Comparison of ENCODE assay signal across 14 cellular contexts in genomic region chr20:37313546-37314091, GRCh38. TPM values are rescaled to one million over a fixed set of nuclear protein-coding genes. Genes with fewer than 3 reads are reported as not detected.
DNase-seq lines count a peak whose midpoint lies in the region; ATAC-seq and TF ChIP-seq lines count a peak whose summit lies in the region.
"Had no signal": no experiment of that assay in that cellular context is flagged by ENCODE, and none has a peak within 500 bp of the region (broad histone marks: within the 10 kb centered on the region; RNA-seq: fewer than 3 reads in every experiment).

No MANE protein-coding gene starts in this region.

- H3K4me3 ChIP-seq in heart left ventricle (no peak overlapping the region), urinary bladder (ENCODE audit: low read depth, low read length) (no peak overlapping the region)
- H3K4me3 ChIP-seq: dorsolateral prefrontal cortex had no signal

- H3K4me1 Mint-ChIP-seq in effector memory CD8-positive, alpha-beta T cell (ENCODE audit: low read depth in 2 of 2) = peaks cover 33 to 43% of the 10 kb centered on the region in 2 donors
- H3K4me1 Mint-ChIP-seq in neural crest cell = peaks cover 51% of the 10 kb centered on the region

- H3K27me3 Mint-ChIP-seq in effector memory CD8-positive, alpha-beta T cell = no peaks in the 10 kb centered on the region
- no peaks in the 10 kb centered on the region for H3K27me3 Mint-ChIP-seq in neural crest cell (ENCODE audit: low read depth)

- H3K9me3 ChIP-seq in heart left ventricle = no peaks in the 10 kb centered on the region

- H3K4me3 Mint-ChIP-seq in effector memory CD8-positive, alpha-beta T cell = no peak overlapping the region
- H3K4me3 Mint-ChIP-seq in neural crest cell = no peak overlapping the region

- intact Hi-C loops in heart left ventricle (cut with DNase I) (no loop called here), Right ventricle myocardium superior (cut with DNase I) (no loop called here)

- no peaks in the 10 kb centered on the region for H3K27me3 ChIP-seq in heart left ventricle
- H3K27me3 ChIP-seq: dorsolateral prefrontal cortex had no signal

- DNase-seq in heart left ventricle (no peak), Right ventricle myocardium superior (no peak), neural crest cell (ENCODE audit: low read depth, low spot score) (no peak), cerebellar cortex (ENCODE audit: low spot score) (no peak), NOMO-1 (lab: John Stamatoyannopoulos, UW; ENCODE audit: unreplicated experiment in 2 of 2) (no peak)
- DNase-seq in effector memory CD8-positive, alpha-beta T cell = no peak
- DNase-seq: C1 segment of cervical spinal cord; dorsolateral prefrontal cortex; NCI-H1436 treated with DMSO at 0.1 percent for 48 hours; stimulated activated CD4-positive, alpha-beta T cell treated with anti-CD3 and anti-CD28 coated beads, Interleukin-2, amount 100 ng/mL, for 48 hours; T-helper 9 cell had no signal

- H3K36me3 ChIP-seq in heart left ventricle (peaks cover 0 to 47% (median 33%) of the 10 kb centered on the region in 9 donors), urinary bladder (ENCODE audit: insufficient read depth) (no peaks in the 10 kb centered on the region)

- H3K27ac Mint-ChIP-seq in effector memory CD8-positive, alpha-beta T cell = peak overlapping the region; percentile 90 to 95
- peak overlapping the region; percentile 21 for H3K27ac Mint-ChIP-seq in neural crest cell (ENCODE audit: unreplicated experiment)

- no peaks in the 10 kb centered on the region for H3K9me3 Mint-ChIP-seq in effector memory CD8-positive, alpha-beta T cell
- no peaks in the 10 kb centered on the region for H3K9me3 Mint-ChIP-seq in neural crest cell

- TF ChIP-seq CTCF in heart left ventricle (IDR thresholded peaks at IDR 0.05) = no peak
- TF ChIP-seq CTCF in neural crest cell (conservative IDR thresholded peaks at IDR 0.05) = no peak

- peaks cover 9% of the 10 kb centered on the region for H3K36me3 Mint-ChIP-seq in effector memory CD8-positive, alpha-beta T cell (ENCODE audit: insufficient read depth)
- peaks cover 3% of the 10 kb centered on the region for H3K36me3 Mint-ChIP-seq in neural crest cell (ENCODE audit: low read depth)

- H3K4me1 ChIP-seq in heart left ventricle = peaks cover 0 to 45% (median 29%) of the 10 kb centered on the region in 12 donors
- peaks cover 2% of the 10 kb centered on the region for H3K4me1 ChIP-seq in urinary bladder (ENCODE audit: insufficient read depth)

- H3K27ac ChIP-seq in heart left ventricle (peak overlapping the region in 8 of 12 donors; percentile 73 to 93 (median 86)), urinary bladder (ENCODE audit: low read depth) (peak overlapping the region; percentile 52)

- ATAC-seq in heart left ventricle (no peak), Right ventricle myocardium superior (ENCODE audit: poor library complexity) (no peak), HG03039 (IDR thresholded peaks at IDR 0.05; ENCODE audit: unreplicated experiment) (no peak)
- ATAC-seq in effector memory CD8-positive, alpha-beta T cell (replicated peaks) = no peak

- no peak for TF ChIP-seq POLR2A in heart left ventricle (IDR thresholded peaks at IDR 0.05)

- 94 to 96% (median 95%) methylated on average over 8 of the region's 8 CpGs for WGBS in heart left ventricle, 4 donors
- WGBS in urinary bladder = 89% methylated on average over 8 of the region's 8 CpGs

RNA-seq across cellular contexts. Expression of gene MANBAL, which starts 24.2 kb away (rescaled TPM):
- total RNA-seq in heart left ventricle (10 to 100 TPM; 14.0 to 25.6 (median 20.4) TPM), Right ventricle myocardium superior (18.6 TPM), neural crest cell (44.8 and 50.8 TPM in 2 replicates), urinary bladder (14.9 TPM)
- polyA plus RNA-seq in heart left ventricle (10 to 100 TPM; 19.2 to 54.9 TPM), urinary bladder (133 TPM)

RNA-seq across cellular contexts. Expression of gene SRC, which starts 32.3 kb away (rescaled TPM):
- total RNA-seq in heart left ventricle (10 to 100 TPM in 1 of 9 donors, 1 to 10 TPM in 8; 3.0 to 19.9 (median 5.2) TPM), Right ventricle myocardium superior (6.7 TPM), neural crest cell (58.6 and 60.4 TPM in 2 replicates), urinary bladder (26.9 TPM)
- polyA plus RNA-seq in heart left ventricle (1 to 10 TPM; 2.5 to 3.0 TPM), urinary bladder (53.2 TPM)

RNA-seq across cellular contexts. Expression of gene GHRH, which starts 52.0 kb away (rescaled TPM):
- total RNA-seq in heart left ventricle (not detected), Right ventricle myocardium superior (0.97 TPM), neural crest cell (not detected in 2 replicates), urinary bladder (not detected)
- polyA plus RNA-seq in heart left ventricle (not detected), urinary bladder (not detected)
- polyA plus RNA-seq: neural cell had no signal
